8 cellular contexts compared by ENCODE assay signal in the genomic region with DNA sequence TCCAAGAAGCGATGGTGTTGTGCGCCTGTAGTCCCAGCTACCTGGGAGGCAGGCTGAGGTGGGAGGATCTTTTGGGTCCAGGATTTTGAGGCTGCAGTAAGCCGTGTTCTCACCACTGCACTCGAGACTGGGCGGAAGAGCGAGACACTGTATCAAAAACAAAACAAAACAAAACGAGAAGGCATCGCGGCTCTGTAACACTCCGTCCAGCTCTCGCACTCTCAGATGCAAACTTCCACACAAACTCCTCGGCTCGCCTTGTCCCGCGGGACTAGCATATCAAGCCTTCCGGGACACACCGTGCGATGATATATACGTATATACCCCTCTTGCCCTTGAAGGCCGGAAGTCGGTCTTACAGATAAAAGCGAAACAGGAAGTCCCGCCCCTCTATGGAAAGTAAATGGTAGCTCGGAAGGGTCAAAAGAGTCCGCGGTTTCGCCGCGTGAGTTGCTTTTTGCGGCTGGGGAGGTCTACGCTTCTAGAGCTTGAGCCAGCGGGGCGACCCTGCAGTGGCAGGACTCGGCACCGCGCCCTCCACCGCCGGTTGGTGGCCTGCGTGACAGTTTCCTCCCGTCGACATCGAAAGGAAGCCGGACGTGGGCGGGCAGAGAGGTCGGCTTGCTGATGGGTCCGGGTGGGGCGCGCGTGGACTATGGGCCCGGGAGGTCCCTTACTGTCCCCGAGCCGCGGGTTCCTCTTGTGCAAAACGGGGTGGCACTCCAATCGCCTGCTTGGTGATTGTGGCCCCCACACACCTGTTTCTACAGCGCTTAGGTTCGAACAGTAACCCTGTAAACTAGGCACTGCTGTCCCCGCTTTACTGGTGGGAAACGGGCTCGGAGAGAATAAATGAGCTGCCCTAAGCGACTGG. TPM values are rescaled to one million over a fixed set of nuclear protein-coding genes. Genes with fewer than 3 reads are reported as not detected.
A peak's percentile ranks its signal among the peaks of the same experiment; 100 is the strongest.
DNase-seq lines count a peak whose midpoint lies in the region; ATAC-seq, FAIRE-seq and TF ChIP-seq lines count a peak whose summit lies in the region.

A gene with protein sequence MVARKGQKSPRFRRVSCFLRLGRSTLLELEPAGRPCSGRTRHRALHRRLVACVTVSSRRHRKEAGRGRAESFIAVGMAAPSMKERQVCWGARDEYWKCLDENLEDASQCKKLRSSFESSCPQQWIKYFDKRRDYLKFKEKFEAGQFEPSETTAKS (plus strand): TSS at position 393 of the 874 bp plus-strand sequence. CDS start 11 bp downstream, at position 404.

- no peaks in the 10 kb centered on the region for H3K9me3 ChIP-seq in keratinocyte (ENCODE audit: control insufficient read depth, low read depth, low read length)

- ATAC-seq in GM19043 (IDR thresholded peaks at IDR 0.05; ENCODE audit: low read depth, unreplicated experiment) (peak; percentile 94), HG03378 (IDR thresholded peaks at IDR 0.05; ENCODE audit: unreplicated experiment) (peak; percentile 93)

- FAIRE-seq in keratinocyte (lab: Jason Lieb, UNC), result peak; percentile 60

- peaks cover 28% of the 10 kb centered on the region for H3K79me2 ChIP-seq in keratinocyte (ENCODE audit: control insufficient read depth, insufficient read depth, low read length)

- no peaks in the 10 kb centered on the region for H3K9me1 ChIP-seq in keratinocyte (ENCODE audit: control insufficient read depth, extremely low read depth, insufficient read depth, low read length)

- peak within 1 kb of the TSS; percentile 87 for H3K9ac ChIP-seq in keratinocyte (ENCODE audit: control insufficient read depth, extremely low read depth, insufficient read depth, low read length)

- H3K4me3 ChIP-seq in keratinocyte (ENCODE audit: control insufficient read depth in 2 of 3, extremely low read depth in 1 of 3, insufficient read depth in 2 of 3, low read depth in 1 of 3, low read length in 3 of 3), result peak within 1 kb of the TSS; percentile 57 to 82 (median 67)

- peak within 1 kb of the TSS; percentile 88 for H2AFZ ChIP-seq in keratinocyte (ENCODE audit: control insufficient read depth, low read length)

- peak within 1 kb of the TSS; percentile 97 for H3K27ac ChIP-seq in keratinocyte (ENCODE audit: control insufficient read depth, insufficient read depth, low read length)

- no peaks in the 10 kb centered on the region for H4K20me1 ChIP-seq in keratinocyte (ENCODE audit: control insufficient read depth, extremely low read depth, insufficient read depth, low read length)

- H3K36me3 ChIP-seq in keratinocyte (ENCODE audit: control insufficient read depth in 2 of 2, extremely low read depth in 1 of 2, insufficient read depth in 2 of 2, low read length in 2 of 2), result peaks cover 12 to 18% of the 10 kb centered on the region in 2 experiments

- H3K27me3 ChIP-seq in keratinocyte (ENCODE audit: control insufficient read depth, extremely low read depth, insufficient read depth, low read length), result no peaks in the 10 kb centered on the region

- TF ChIP-seq CTCF in AG09319 (IDR thresholded peaks at IDR 0.05; ENCODE audit: low read depth, low read length) (no peak), keratinocyte (optimal IDR thresholded peaks at IDR 0.05 in 1 of 3, IDR thresholded peaks at IDR 0.05 in 1 of 3, conservative IDR thresholded peaks at IDR 0.05 in 1 of 3; ENCODE audit: extremely low read depth in 1 of 3, insufficient read depth in 2 of 3, low read length in 3 of 3) (no peak)

- DNase-seq in AG09319 (ENCODE audit: extremely low read depth, low read depth) (peak; percentile 85), NCI-H460 (ENCODE audit: extremely low read depth, low read depth) (peak; percentile 99), cerebellum (ENCODE audit: low spot score) (peak; percentile 88), keratinocyte (ENCODE audit: low read depth, low spot score) (peak; percentile 83)
- DNase-seq in activated CD4-positive, CD25-positive, alpha-beta regulatory T cell treated with anti-CD3 and anti-CD28 coated beads, Interleukin-2, amount 50 U/mL, for 72 hours, result peak; percentile 85
- peak; percentile 79 to 82 for DNase-seq in stimulated activated CD4-positive, alpha-beta T cell treated with anti-CD3 and anti-CD28 coated beads, Interleukin-15, amount 100 ng/mL, for 1 hour (ENCODE audit: low read depth in 1 of 2, low spot score in 1 of 2)

- H3K4me1 ChIP-seq in keratinocyte (ENCODE audit: control insufficient read depth, extremely low read depth, insufficient read depth, low read length), result peaks cover 30% of the 10 kb centered on the region

- H3K4me2 ChIP-seq in keratinocyte (ENCODE audit: control insufficient read depth, extremely low read depth, insufficient read depth, low read depth, low read length), result peak within 1 kb of the TSS; percentile 95

- dilution Hi-C loops in keratinocyte (cut with MboI; ENCODE audit: extremely low pct_ligation_motif_present, low sequenced_read_pairs), result no loop called here

RNA-seq across cellular contexts. Expression of the gene that starts here (rescaled TPM):
- 389 and 406 TPM in 2 replicates for total RNA-seq in NCI-H460 (2014; rRNA removed; shearing (Covaris generic))
- 279 and 344 TPM in 2 replicates for polyA plus RNA-seq in NCI-H460 (2014; cell fraction: nucleus; rRNA removed)
- 10.7 TPM for total RNA-seq in cerebellum
- 24.2 to 36.0 TPM (median 24.3 TPM) in 3 replicates for polyA plus RNA-seq in keratinocyte
- polyA plus RNA-seq in keratinocyte (2011; ENCODE audit: low read depth), result 25.3 TPM
- polyA plus RNA-seq in keratinocyte (2011; cell fraction: cytosol; rRNA removed), result 22.8 and 30.1 TPM in 2 replicates
- 8.4 and 13.8 TPM in 2 replicates for polyA plus RNA-seq in keratinocyte (2011; cell fraction: nucleus; rRNA removed)
- 42.6 and 52.1 TPM in 2 replicates for polyA plus RNA-seq in keratinocyte (2012; ENCODE audit: low replicate concordance)
- 2.9 to 5.0 TPM (median 3.8 TPM) in 3 replicates for polyA minus RNA-seq in keratinocyte
- 30.9 TPM for polyA minus RNA-seq in keratinocyte (2011; cell fraction: cytosol; rRNA and poly(A)+ RNA removed)
- 2.4 and 4.3 TPM in 2 replicates for polyA minus RNA-seq in keratinocyte (2011; cell fraction: nucleus; rRNA and poly(A)+ RNA removed)

Comparison
In these comparisons a context has a peak if more than half of its experiments do, and no peak if none do; other contexts are left out.
1. Peak in every context shown above with its lines: DNase-seq, ATAC-seq, H3K4me3 ChIP-seq and H3K27ac ChIP-seq.
2. RNA of the gene that starts here (total RNA-seq): 389 to 406 TPM in NCI-H460; 10.7 TPM in cerebellum (single experiment); every median in the first group is over 10 times any median in the second.